Comparison of ENCODE assay signal across 9 cellular contexts in genomic region chr16:81738831-81739496, GRCh38. TPM values are rescaled to one million over a fixed set of nuclear protein-coding genes. Genes with fewer than 3 reads are reported as not detected.
A peak's percentile ranks its signal among the peaks of the same experiment; 100 is the strongest.
DNase-seq lines count a peak whose midpoint lies in the region; ATAC-seq and TF ChIP-seq lines count a peak whose summit lies in the region.
"Had no signal": no experiment of that assay in that cellular context is flagged by ENCODE, and none has a peak within 500 bp of the region (broad histone marks: within the 10 kb centered on the region; RNA-seq: fewer than 3 reads in every experiment).

No MANE protein-coding gene starts in this region.

- H3K4me3 Mint-ChIP-seq in chondrocyte (ENCODE audit: unreplicated experiment) = no peak overlapping the region

- no peak for TF ChIP-seq CTCF in chondrocyte (IDR thresholded peaks at IDR 0.05)

- H3K27ac Mint-ChIP-seq in chondrocyte (ENCODE audit: unreplicated experiment) = no peak overlapping the region

- H3K36me3 Mint-ChIP-seq in chondrocyte (ENCODE audit: low read depth) = no peaks in the 10 kb centered on the region

- peaks cover 8% of the 10 kb centered on the region for H3K4me1 Mint-ChIP-seq in chondrocyte (ENCODE audit: low read depth)

- ATAC-seq in GM18502 (IDR thresholded peaks at IDR 0.05; ENCODE audit: poor library complexity, unreplicated experiment) (peak; percentile 40), HG03432 (IDR thresholded peaks at IDR 0.05; ENCODE audit: unreplicated experiment) (peak; percentile 34), HG03354 (IDR thresholded peaks at IDR 0.05; ENCODE audit: poor library complexity, severe bottlenecking, unreplicated experiment) (no peak)

- no peaks in the 10 kb centered on the region for H3K9me3 Mint-ChIP-seq in chondrocyte (ENCODE audit: low read depth)

- DNase-seq in amygdala (lab: John Stamatoyannopoulos, UW) (peak in 32 of 56 donors; percentile 4 to 70 (median 26)), nucleus accumbens (lab: John Stamatoyannopoulos, UW) (peak in 29 of 56 donors; percentile 4 to 59 (median 23)), HT-29 (ENCODE audit: low spot score) (no peak), SK-N-DZ (ENCODE audit: low spot score) (no peak), chondrocyte (ENCODE audit: low spot score) (no peak)
- DNase-seq: NCI-H1048 had no signal

- peaks cover 10% of the 10 kb centered on the region for H3K27me3 Mint-ChIP-seq in chondrocyte (ENCODE audit: low read depth)

RNA-seq across cellular contexts. Expression of gene PLCG2, which starts 40.1 kb away (rescaled TPM):
- total RNA-seq in HT-29 (2014; rRNA removed; shearing (Covaris generic)) = 1.6 and 3.0 TPM in 2 replicates
- 0.03 and 0.44 TPM in 2 replicates for polyA plus RNA-seq in SK-N-DZ (2014; cell fraction: cytosol; rRNA removed)
- 0.11 and 0.12 TPM in 2 replicates for polyA plus RNA-seq in SK-N-DZ (2014; cell fraction: nucleus; rRNA removed)
- 0.94 to 1.1 TPM (median 1.1 TPM) in 3 replicates for total RNA-seq in chondrocyte

Comparison
In these comparisons a context has a peak if more than half of its experiments do, and no peak if none do; other contexts are left out.
1. DNase-seq: peak in amygdala (32 of 56) and nucleus accumbens (29 of 56); none in HT-29 (single experiment), SK-N-DZ (single experiment) and chondrocyte (single experiment).